Comparison of ENCODE assay signal across 22 cellular contexts in genomic region chr9:114193090-114193489, GRCh38. TPM values are rescaled to one million over a fixed set of nuclear protein-coding genes. Genes with fewer than 3 reads are reported as not detected.
DNase-seq lines count a peak whose midpoint lies in the region; ATAC-seq and TF ChIP-seq lines count a peak whose summit lies in the region.
"Had no signal": no experiment of that assay in that cellular context is flagged by ENCODE, and none has a peak within 500 bp of the region (broad histone marks: within the 10 kb centered on the region; RNA-seq: fewer than 3 reads in every experiment).

No MANE protein-coding gene starts in this region.

- no peak for TF ChIP-seq CTCF in left ventricle myocardium inferior (IDR thresholded peaks at IDR 0.05; ENCODE audit: borderline replicate concordance)
- TF ChIP-seq CTCF in nephron progenitor cell (IDR thresholded peaks at IDR 0.05): no peak
- TF ChIP-seq CTCF in osteoblast (IDR thresholded peaks at IDR 0.05; ENCODE audit: extremely low read depth, low read depth, low read length): no peak
- TF ChIP-seq CTCF in gastrocnemius medialis (IDR thresholded peaks at IDR 0.05 in 4 of 5, conservative IDR thresholded peaks at IDR 0.05 in 1 of 5): no peak

- ATAC-seq in Right ventricle myocardium inferior (no peak), gastrocnemius medialis (peak; percentile 82 to 87), GM21381 (IDR thresholded peaks at IDR 0.05; ENCODE audit: unreplicated experiment) (no peak)
- ATAC-seq: A549 had no signal

- no peaks in the 10 kb centered on the region for H3K27me3 Mint-ChIP-seq in nephron progenitor cell (ENCODE audit: low read depth, poor library complexity)

- H3K4me3 ChIP-seq in left ventricle myocardium inferior (no peak overlapping the region), osteoblast (ENCODE audit: insufficient read depth, low read length) (no peak overlapping the region), gastrocnemius medialis (no peak overlapping the region)
- H3K4me3 ChIP-seq: A549; BLaER1 treated with 17β-estradiol and CSF1 and Interleukin-3, amounts not matched to agents 10 nM and 100 nM; HAP-1 had no signal

- peak overlapping the region; percentile 11 for H3K27ac ChIP-seq in left ventricle myocardium inferior (replicated peaks)
- H3K27ac ChIP-seq in osteoblast (ENCODE audit: low read depth, low read length): no peak overlapping the region
- H3K27ac ChIP-seq in gastrocnemius medialis: peak overlapping the region in 3 of 4 donors; percentile 29 to 47 (median 44)
- H3K27ac ChIP-seq: A549; BLaER1 treated with 17β-estradiol and CSF1 and Interleukin-3, amounts not matched to agents 10 nM and 100 nM had no signal

- H3K9me3 Mint-ChIP-seq in nephron progenitor cell: peaks cover 30% of the 10 kb centered on the region

- H3K79me2 ChIP-seq in osteoblast (ENCODE audit: insufficient read depth, low read length): no peaks in the 10 kb centered on the region

- H3K9me3 ChIP-seq in left ventricle myocardium inferior (replicated peaks) (peaks cover 18% of the 10 kb centered on the region), osteoblast (ENCODE audit: low read depth, low read length) (no peaks in the 10 kb centered on the region), gastrocnemius medialis (no peaks in the 10 kb centered on the region)
- H3K9me3 ChIP-seq: BE2C had no signal

- intact Hi-C loops in left ventricle myocardium inferior (cut with micrococcal nuclease) (no loop called here), Right ventricle myocardium inferior (cut with DNase I) (no loop called here), gastrocnemius medialis (cut with DNase I; ENCODE audit: low total_unique reads) (loop anchor here (5.0 kb wide), 1 partner anchor 906 kb away; no protein-coding TSS in a partner anchor)

- no peaks in the 10 kb centered on the region for H3K4me1 Mint-ChIP-seq in nephron progenitor cell
- H3K4me1 Mint-ChIP-seq: CD14-positive monocyte; CD8-positive, alpha-beta memory T cell had no signal

- peaks cover 8% of the 10 kb centered on the region for H3K36me3 ChIP-seq in left ventricle myocardium inferior
- H3K36me3 ChIP-seq in osteoblast (ENCODE audit: insufficient read depth, low read length): no peaks in the 10 kb centered on the region
- no peaks in the 10 kb centered on the region for H3K36me3 ChIP-seq in gastrocnemius medialis
- H3K36me3 ChIP-seq: BE2C had no signal

- H3K36me3 Mint-ChIP-seq in nephron progenitor cell (ENCODE audit: low read depth): peaks cover 39% of the 10 kb centered on the region
- H3K36me3 Mint-ChIP-seq: CD14-positive monocyte had no signal

- DNase-seq in left ventricle myocardium inferior: no peak
- DNase-seq in Right ventricle myocardium inferior (ENCODE audit: missing footprints): no peak
- DNase-seq in nephron progenitor cell: no peak
- peak; percentile 29 for DNase-seq in osteoblast (ENCODE audit: insufficient read length, low spot score, missing footprints)
- peak; percentile 57 to 61 for DNase-seq in gastrocnemius medialis
- no peak for DNase-seq in NCI-H2107 (lab: John Stamatoyannopoulos, UW)
- DNase-seq: 8988T; ACHN; AML-193; BE2C; CD4-positive, alpha-beta T cell; CD8-positive, alpha-beta memory T cell; DMS 273 treated with DMSO at 0.1 percent for 48 hours; DMS79; EL; GDM1; GOT3 had no signal

- no peaks in the 10 kb centered on the region for H3K27me3 ChIP-seq in left ventricle myocardium inferior (ENCODE audit: low read depth)
- no peaks in the 10 kb centered on the region for H3K27me3 ChIP-seq in osteoblast (ENCODE audit: insufficient read depth, low read length)
- H3K27me3 ChIP-seq in gastrocnemius medialis: no peaks in the 10 kb centered on the region
- H3K27me3 ChIP-seq: BE2C; BLaER1 treated with 17β-estradiol and CSF1 and Interleukin-3, amounts not matched to agents 10 nM and 100 nM had no signal

- no peak overlapping the region for H3K4me3 Mint-ChIP-seq in nephron progenitor cell
- H3K4me3 Mint-ChIP-seq: CD4-positive, alpha-beta T cell; CD8-positive, alpha-beta memory T cell had no signal

- no peak overlapping the region for H3K4me2 ChIP-seq in osteoblast (ENCODE audit: insufficient read depth, low read length)
- H3K4me2 ChIP-seq: A549 had no signal

- no peak overlapping the region for H2AFZ ChIP-seq in osteoblast (ENCODE audit: low read length)

- in situ Hi-C loops in gastrocnemius medialis (cut with MboI; ENCODE audit: low sequenced_read_pairs in 4 of 4): no loop called here

- peak overlapping the region; percentile 32 for H3K27ac Mint-ChIP-seq in nephron progenitor cell
- H3K27ac Mint-ChIP-seq: CD14-positive monocyte; CD4-positive, alpha-beta T cell; CD8-positive, alpha-beta memory T cell had no signal

- no peak for TF ChIP-seq POLR2A in gastrocnemius medialis (IDR thresholded peaks at IDR 0.05)

- H3K4me1 ChIP-seq in left ventricle myocardium inferior (no peaks in the 10 kb centered on the region), osteoblast (ENCODE audit: insufficient read depth, low read length) (no peaks in the 10 kb centered on the region), gastrocnemius medialis (peaks cover 2 to 11% of the 10 kb centered on the region in 2 donors)
- H3K4me1 ChIP-seq: A549, BE2C, HAP-1 had no signal

- H4K20me1 ChIP-seq in osteoblast (ENCODE audit: insufficient read depth, low read length): no peaks in the 10 kb centered on the region

RNA-seq across cellular contexts. Expression of gene COL27A1, which starts 37.8 kb away (rescaled TPM):
- 6.4 TPM for total RNA-seq in left ventricle myocardium inferior
- 9.8 TPM for total RNA-seq in Right ventricle myocardium inferior
- 10.1 and 11.8 TPM in 2 replicates for total RNA-seq in osteoblast
- total RNA-seq in gastrocnemius medialis: 1 to 10 TPM in 2 of 4 donors, under 1 TPM in 2; 0.42 to 1.4 (median 0.95) TPM

Comparison
In these comparisons a context has a peak if more than half of its experiments do, and no peak if none do; other contexts are left out.
1. DNase-seq: peak in osteoblast (single experiment) and gastrocnemius medialis (2 of 2); none in left ventricle myocardium inferior (single experiment), Right ventricle myocardium inferior (single experiment), nephron progenitor cell (single experiment) and NCI-H2107 (single experiment).
2. ATAC-seq: peak in gastrocnemius medialis (2 of 2); none in Right ventricle myocardium inferior (single experiment) and GM21381 (single experiment).